Comparison of ENCODE assay signal across 16 cellular contexts in genomic region chr12:97046901-97047300, GRCh38.
"Had no signal": no experiment of that assay in that cellular context is flagged by ENCODE, and none has a peak within 500 bp of the region (broad histone marks: within the 10 kb centered on the region; RNA-seq: fewer than 3 reads in every experiment).

No MANE protein-coding gene starts in this region.

- DNase-seq: activated CD4-positive, alpha-beta T cell treated with anti-CD3 and anti-CD28 coated beads for 4 hours; activated CD8-positive, alpha-beta memory T cell treated with anti-CD3 and anti-CD28 coated beads, Interleukin-2, amount 50 U/mL, for 48 hours; activated CD8-positive, alpha-beta T cell treated with anti-CD3 and anti-CD28 coated beads for 36 hours; activated naive CD4-positive, alpha-beta T cell treated with anti-CD3 and anti-CD28 coated beads, Interleukin-2, amount 50 U/mL, for 16 hours; activated naive CD8-positive, alpha-beta T cell treated with anti-CD3 and anti-CD28 coated beads, Interleukin-2, amount 10 ng/mL, durations not matched to agents 7 days and 5 days; activated T-cell treated with anti-CD3 and anti-CD28 coated beads, Interleukin-2, amount 50 U/mL, for 1 hour; adrenal gland; NCI-H1092; NCI-H2029 treated with DMSO at 0.1 percent for 48 hours; NCI-H510A; NCI-H526 treated with DMSO at 0.1 percent for 48 hours; PC-3; SHP77 had no signal

- H3K9me3 Mint-ChIP-seq: activated CD8-positive, alpha-beta T cell treated with anti-CD3 and anti-CD28 coated beads for 36 hours; activated naive CD8-positive, alpha-beta T cell treated with anti-CD3 and anti-CD28 coated beads, Interleukin-2, amount 10 ng/mL, durations not matched to agents 7 days and 5 days; IgD-negative memory B cell; T-helper 1 cell treated with Interleukin-12 subunit alpha and Interleukin-12 subunit beta and Interleukin-4 antibody, amounts not matched to agents 30 μg/mL and 1 μg/mL, for 36 hours had no signal

- H3K4me1 Mint-ChIP-seq: activated naive CD8-positive, alpha-beta T cell treated with anti-CD3 and anti-CD28 coated beads, Interleukin-2, amount 10 ng/mL, durations not matched to agents 7 days and 5 days had no signal

- H3K36me3 Mint-ChIP-seq: activated naive CD8-positive, alpha-beta T cell treated with anti-CD3 and anti-CD28 coated beads, Interleukin-2, amount 10 ng/mL, durations not matched to agents 7 days and 5 days; IgD-negative memory B cell had no signal

- H3K4me3 Mint-ChIP-seq: activated CD8-positive, alpha-beta T cell treated with anti-CD3 and anti-CD28 coated beads for 36 hours; activated naive CD8-positive, alpha-beta T cell treated with anti-CD3 and anti-CD28 coated beads, Interleukin-2, amount 10 ng/mL, durations not matched to agents 7 days and 5 days; IgD-negative memory B cell; T-helper 1 cell treated with Interleukin-12 subunit alpha and Interleukin-12 subunit beta and Interleukin-4 antibody, amounts not matched to agents 30 μg/mL and 1 μg/mL, for 36 hours had no signal

- H3K27ac Mint-ChIP-seq: activated CD8-positive, alpha-beta T cell treated with anti-CD3 and anti-CD28 coated beads for 36 hours; activated naive CD8-positive, alpha-beta T cell treated with anti-CD3 and anti-CD28 coated beads, Interleukin-2, amount 10 ng/mL, durations not matched to agents 7 days and 5 days; IgD-negative memory B cell; T-helper 1 cell treated with Interleukin-12 subunit alpha and Interleukin-12 subunit beta and Interleukin-4 antibody, amounts not matched to agents 30 μg/mL and 1 μg/mL, for 36 hours had no signal

- ATAC-seq: activated CD4-positive, CD25-positive, alpha-beta regulatory T cell treated with anti-CD3 and anti-CD28 coated beads, Interleukin-2, amount 50 U/mL, for 24 hours; activated CD8-positive, alpha-beta T cell treated with anti-CD3 and anti-CD28 coated beads for 36 hours; PC-3 had no signal

- H3K27me3 Mint-ChIP-seq: activated naive CD8-positive, alpha-beta T cell treated with anti-CD3 and anti-CD28 coated beads, Interleukin-2, amount 10 ng/mL, durations not matched to agents 7 days and 5 days; IgD-negative memory B cell had no signal
